In genomic region chr3:154251610-154252009, GRCh38 we compare ENCODE assay signal across 1 cellular context.
TF ChIP-seq lines count a peak whose summit lies in the region.

No MANE protein-coding gene starts in this region.

TF ChIP-seq in HepG2, 621 proteins besides CTCF, POLR2A, EP300 and RAD21 (continued from another document and continues in another):
- TF ChIP-seq ZNF318 (CRISPR knock-in tag; IDR thresholded peaks at IDR 0.05): no peak
- TF ChIP-seq ATF5 (CRISPR knock-in tag; IDR thresholded peaks at IDR 0.05; ENCODE audit: low read depth): no peak
- TF ChIP-seq ZNF513 (CRISPR knock-in tag; conservative IDR thresholded peaks at IDR 0.05): no peak
- TF ChIP-seq ZNF589 (CRISPR knock-in tag; conservative IDR thresholded peaks at IDR 0.05): 0 out of 2 replicates have a peak, but pooled peaks have one; percentile 43
- no peak for TF ChIP-seq IRF2 (CRISPR knock-in tag; IDR thresholded peaks at IDR 0.05)
- TF ChIP-seq ZNF557 (CRISPR knock-in tag; IDR thresholded peaks at IDR 0.05): no peak
- TF ChIP-seq ZMAT5 (CRISPR knock-in tag; IDR thresholded peaks at IDR 0.05; ENCODE audit: borderline replicate concordance, low read depth): no peak
- no peak for TF ChIP-seq TEF (CRISPR knock-in tag; IDR thresholded peaks at IDR 0.05)
- no peak for TF ChIP-seq SNRNP70 (IDR thresholded peaks at IDR 0.05; ENCODE audit: low read depth, low read length)
- TF ChIP-seq PHF21A (CRISPR knock-in tag; IDR thresholded peaks at IDR 0.05): peak; percentile 80
- no peak for TF ChIP-seq ZNF350 (CRISPR knock-in tag; IDR thresholded peaks at IDR 0.05; ENCODE audit: borderline replicate concordance, low read depth)
- TF ChIP-seq SALL1 (CRISPR knock-in tag; IDR thresholded peaks at IDR 0.05): peak; percentile 97; the same call in 1 of the 2 replicates
- TF ChIP-seq ZBTB34 (CRISPR knock-in tag; IDR thresholded peaks at IDR 0.05): peak; percentile 56; the same call in 1 of the 2 replicates
- TF ChIP-seq MYPOP (CRISPR knock-in tag; IDR thresholded peaks at IDR 0.05): no peak
- TF ChIP-seq CENPT (CRISPR knock-in tag; IDR thresholded peaks at IDR 0.05; ENCODE audit: low read depth): no peak
- TF ChIP-seq ZSCAN22 (CRISPR knock-in tag; IDR thresholded peaks at IDR 0.05): no peak
- no peak for TF ChIP-seq ZBTB1 (CRISPR knock-in tag; IDR thresholded peaks at IDR 0.05; ENCODE audit: borderline replicate concordance)
- TF ChIP-seq KDM5A (IDR thresholded peaks at IDR 0.05; ENCODE audit: borderline replicate concordance, low read length): no peak
- no peak for TF ChIP-seq KLF11 (CRISPR knock-in tag; IDR thresholded peaks at IDR 0.05)
- 0 out of 2 replicates have a peak, but pooled peaks have one; percentile 37 for TF ChIP-seq THAP11 (CRISPR knock-in tag; IDR thresholded peaks at IDR 0.05)
- TF ChIP-seq PRDM4 (CRISPR knock-in tag; IDR thresholded peaks at IDR 0.05; ENCODE audit: borderline replicate concordance): no peak
- TF ChIP-seq SMARCC2 (IDR thresholded peaks at IDR 0.05): peak; percentile 91; the same call in 1 of the 2 replicates
- no peak for TF ChIP-seq RARG (CRISPR knock-in tag; IDR thresholded peaks at IDR 0.05; ENCODE audit: low read depth)
- no peak for TF ChIP-seq ZBTB14 (CRISPR knock-in tag; IDR thresholded peaks at IDR 0.05)
- TF ChIP-seq ZNF614 (CRISPR knock-in tag; IDR thresholded peaks at IDR 0.05; ENCODE audit: borderline replicate concordance): 0 out of 2 replicates have a peak, but pooled peaks have one; percentile 32
- TF ChIP-seq SOX5 (CRISPR knock-in tag; IDR thresholded peaks at IDR 0.05; ENCODE audit: borderline replicate concordance): peak; percentile 97
- no peak for TF ChIP-seq ZNF230 (CRISPR knock-in tag; IDR thresholded peaks at IDR 0.05)
- TF ChIP-seq ZNF644 (CRISPR knock-in tag; IDR thresholded peaks at IDR 0.05; ENCODE audit: low read depth): peak; percentile 87
- peak; percentile 81 for TF ChIP-seq FOXP1 (IDR thresholded peaks at IDR 0.05)
- TF ChIP-seq FOXP1 (CRISPR knock-in tag; IDR thresholded peaks at IDR 0.05): peak; percentile 91
- TF ChIP-seq ZSCAN5A (CRISPR knock-in tag; IDR thresholded peaks at IDR 0.05; ENCODE audit: borderline replicate concordance): peak; percentile 45; the same call in 1 of the 2 replicates
- peak; percentile 69; the same call in 1 of the 2 replicates for TF ChIP-seq FOXK1 (CRISPR knock-in tag; IDR thresholded peaks at IDR 0.05; ENCODE audit: borderline replicate concordance, low read depth)
- peak in 1 of 2 experiments; percentile 66; a peak in 1 of 4 replicates for TF ChIP-seq REST (IDR thresholded peaks at IDR 0.05; ENCODE audit: borderline replicate concordance in 1 of 2, low read depth in 1 of 2, low read length in 2 of 2)
